In the genomic region with DNA sequence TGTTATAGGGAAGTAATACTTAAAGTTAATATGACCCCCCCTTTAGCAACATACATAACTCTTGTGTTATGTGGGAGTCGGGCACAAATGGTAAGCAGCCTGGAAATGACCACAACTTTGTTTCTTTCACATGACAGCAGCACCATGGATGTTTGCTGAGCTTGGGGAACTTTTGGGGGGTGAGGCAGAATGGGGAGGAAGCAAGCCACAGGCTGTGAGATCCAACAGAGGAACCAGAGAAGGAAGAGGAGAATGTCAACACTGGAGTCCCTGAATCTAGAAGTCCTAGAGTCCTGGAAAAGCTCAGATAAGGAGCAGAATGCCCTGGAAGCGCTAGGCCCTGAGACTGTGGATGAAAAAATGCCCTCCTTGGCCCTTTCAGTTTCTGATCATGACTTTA, we compare ENCODE assay signal across 26 cellular contexts. TPM values are rescaled to one million over a fixed set of nuclear protein-coding genes. Genes with fewer than 3 reads are reported as not detected.
"Had no signal": no experiment of that assay in that cellular context is flagged by ENCODE, and none has a peak within 500 bp of the region (broad histone marks: within the 10 kb centered on the region; RNA-seq: fewer than 3 reads in every experiment).

No MANE protein-coding gene starts in this region.

- H3K4me1 Mint-ChIP-seq: memory B cell had no signal

- H3K36me3 Mint-ChIP-seq: memory B cell; natural killer cell treated with Interleukin-12 subunit alpha and Interleukin-12 subunit beta and Interleukin-15 and Interleukin-18, amount 100 ng/mL, for 72 hours; stimulated activated memory B cell treated with anti-CD40 and anti-IgM and Interleukin-4, amounts not matched to agents 10 μg/mL and 1 μg/mL and 100 μg/mL, for 72 hours had no signal

- H3K27me3 ChIP-seq: gastrocnemius medialis, heart right ventricle, right lobe of liver, spleen, tibial artery had no signal

- H3K79me2 ChIP-seq: parathyroid adenoma had no signal

- H3K36me3 ChIP-seq: gastrocnemius medialis, heart right ventricle, left ventricle myocardium inferior, lower lobe of right lung, prostate gland, right lobe of liver, spleen had no signal

- H3K4me1 ChIP-seq: gastrocnemius medialis, left ventricle myocardium inferior, lower lobe of right lung, parathyroid adenoma, prostate gland, right lobe of liver, tibial artery had no signal

- H3K9me3 ChIP-seq: gastrocnemius medialis, heart right ventricle, left ventricle myocardium inferior, lower lobe of right lung, prostate gland, right lobe of liver, spleen, tibial artery had no signal

- H3K4me3 Mint-ChIP-seq: memory B cell; natural killer cell treated with Interleukin-12 subunit alpha and Interleukin-12 subunit beta and Interleukin-15 and Interleukin-18, amount 100 ng/mL, for 72 hours; stimulated activated memory B cell treated with anti-CD40 and anti-IgM and Interleukin-4, amounts not matched to agents 10 μg/mL and 1 μg/mL and 100 μg/mL, for 72 hours; stimulated activated naive CD8-positive, alpha-beta T cell treated with anti-CD3 and anti-CD28 coated beads, Interleukin-15, Interleukin-2, amounts not matched to agents 100 ng/mL and 50 ng/mL, for 24 hours had no signal

- H3K9me3 Mint-ChIP-seq: memory B cell; natural killer cell treated with Interleukin-12 subunit alpha and Interleukin-12 subunit beta and Interleukin-15 and Interleukin-18, amount 100 ng/mL, for 72 hours; stimulated activated memory B cell treated with anti-CD40 and anti-IgM and Interleukin-4, amounts not matched to agents 10 μg/mL and 1 μg/mL and 100 μg/mL, for 72 hours; stimulated activated naive CD8-positive, alpha-beta T cell treated with anti-CD3 and anti-CD28 coated beads, Interleukin-15, Interleukin-2, amounts not matched to agents 100 ng/mL and 50 ng/mL, for 24 hours had no signal

- ATAC-seq: esophagus mucosa; gastrocnemius medialis; lower lobe of right lung; natural killer cell treated with Interleukin-12 subunit alpha and Interleukin-12 subunit beta and Interleukin-15 and Interleukin-18, amount 100 ng/mL, for 72 hours; stimulated activated memory B cell treated with anti-CD40 and anti-IgM and Interleukin-4, amounts not matched to agents 10 μg/mL and 1 μg/mL and 100 μg/mL, for 72 hours had no signal

- H2AFZ ChIP-seq: parathyroid adenoma had no signal

- DNase-seq: cortex of kidney; effector memory CD4-positive, alpha-beta T cell; gastrocnemius medialis; heart right ventricle; hypothalamus; islet precursor cell; left ventricle myocardium inferior; lower lobe of right lung; midbrain; occipital lobe; retina; right lobe of liver; spleen; stimulated activated CD4-positive, alpha-beta T cell treated with anti-CD3 and anti-CD28 coated beads, Interleukin-15, amount 100 ng/mL, for 24 hours; stimulated activated CD4-positive, alpha-beta T cell treated with anti-CD3 and anti-CD28 coated beads, Interleukin-1b, Interleukin-23, amount 100 ng/mL, for 48 hours; stimulated activated CD4-positive, alpha-beta T cell treated with anti-CD3 and anti-CD28 coated beads, Interleukin-4, amount 100 ng/mL, for 24 hours; tibial artery had no signal

- H3K27ac ChIP-seq: gastrocnemius medialis, left ventricle myocardium inferior, lower lobe of right lung, parathyroid adenoma, prostate gland, right lobe of liver, tibial artery had no signal

- H3K27ac Mint-ChIP-seq: memory B cell; natural killer cell treated with Interleukin-12 subunit alpha and Interleukin-12 subunit beta and Interleukin-15 and Interleukin-18, amount 100 ng/mL, for 72 hours; stimulated activated memory B cell treated with anti-CD40 and anti-IgM and Interleukin-4, amounts not matched to agents 10 μg/mL and 1 μg/mL and 100 μg/mL, for 72 hours; stimulated activated naive CD8-positive, alpha-beta T cell treated with anti-CD3 and anti-CD28 coated beads, Interleukin-15, Interleukin-2, amounts not matched to agents 100 ng/mL and 50 ng/mL, for 24 hours had no signal

- H3K4me3 ChIP-seq: gastrocnemius medialis, heart right ventricle, left ventricle myocardium inferior, lower lobe of right lung, prostate gland, right lobe of liver, spleen, tibial artery had no signal

RNA-seq across cellular contexts. Expression of a gene that starts 38.9 kb away (rescaled TPM):
- total RNA-seq: chondrocyte; esophagus mucosa; natural killer cell treated with Interleukin-12 subunit alpha and Interleukin-12 subunit beta and Interleukin-15 and Interleukin-18, amount 100 ng/mL, for 72 hours had no signal

RNA-seq across cellular contexts. Expression of a gene that starts 40.2 kb away (rescaled TPM):
- total RNA-seq: chondrocyte; esophagus mucosa; fibroblast of lung; left ventricle myocardium inferior; natural killer cell treated with Interleukin-12 subunit alpha and Interleukin-12 subunit beta and Interleukin-15 and Interleukin-18, amount 100 ng/mL, for 72 hours had no signal
